ENCODE assay signal across 2 cellular contexts in genomic region chr6:14212020-14212419, GRCh38.
TF ChIP-seq lines count a peak whose summit lies in the region.

No MANE protein-coding gene starts in this region.

TF ChIP-seq in SK-N-SH, 30 proteins besides CTCF, POLR2A, EP300 and RAD21 (continued from another document):
- TF ChIP-seq, protein P1, sequence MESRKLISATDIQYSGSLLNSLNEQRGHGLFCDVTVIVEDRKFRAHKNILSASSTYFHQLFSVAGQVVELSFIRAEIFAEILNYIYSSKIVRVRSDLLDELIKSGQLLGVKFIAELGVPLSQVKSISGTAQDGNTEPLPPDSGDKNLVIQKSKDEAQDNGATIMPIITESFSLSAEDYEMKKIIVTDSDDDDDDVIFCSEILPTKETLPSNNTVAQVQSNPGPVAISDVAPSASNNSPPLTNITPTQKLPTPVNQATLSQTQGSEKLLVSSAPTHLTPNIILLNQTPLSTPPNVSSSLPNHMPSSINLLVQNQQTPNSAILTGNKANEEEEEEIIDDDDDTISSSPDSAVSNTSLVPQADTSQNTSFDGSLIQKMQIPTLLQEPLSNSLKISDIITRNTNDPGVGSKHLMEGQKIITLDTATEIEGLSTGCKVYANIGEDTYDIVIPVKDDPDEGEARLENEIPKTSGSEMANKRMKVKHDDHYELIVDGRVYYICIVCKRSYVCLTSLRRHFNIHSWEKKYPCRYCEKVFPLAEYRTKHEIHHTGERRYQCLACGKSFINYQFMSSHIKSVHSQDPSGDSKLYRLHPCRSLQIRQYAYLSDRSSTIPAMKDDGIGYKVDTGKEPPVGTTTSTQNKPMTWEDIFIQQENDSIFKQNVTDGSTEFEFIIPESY (IDR thresholded peaks at IDR 0.05; ENCODE audit: borderline replicate concordance, low read depth), result no peak
- TF ChIP-seq, protein P2, sequence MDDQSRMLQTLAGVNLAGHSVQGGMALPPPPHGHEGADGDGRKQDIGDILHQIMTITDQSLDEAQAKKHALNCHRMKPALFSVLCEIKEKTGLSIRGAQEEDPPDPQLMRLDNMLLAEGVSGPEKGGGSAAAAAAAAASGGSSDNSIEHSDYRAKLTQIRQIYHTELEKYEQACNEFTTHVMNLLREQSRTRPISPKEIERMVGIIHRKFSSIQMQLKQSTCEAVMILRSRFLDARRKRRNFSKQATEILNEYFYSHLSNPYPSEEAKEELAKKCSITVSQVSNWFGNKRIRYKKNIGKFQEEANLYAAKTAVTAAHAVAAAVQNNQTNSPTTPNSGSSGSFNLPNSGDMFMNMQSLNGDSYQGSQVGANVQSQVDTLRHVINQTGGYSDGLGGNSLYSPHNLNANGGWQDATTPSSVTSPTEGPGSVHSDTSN (IDR thresholded peaks at IDR 0.05), result no peak
- TF ChIP-seq RXRA (IDR thresholded peaks at IDR 0.05; ENCODE audit: borderline replicate concordance, low read depth), result no peak
- TF ChIP-seq FOXM1 (IDR thresholded peaks at IDR 0.05; ENCODE audit: low read depth), result no peak
- TF ChIP-seq FOSL2 (IDR thresholded peaks at IDR 0.05; ENCODE audit: borderline replicate concordance, low read depth), result no peak
- no peak for TF ChIP-seq MEF2A (IDR thresholded peaks at IDR 0.05; ENCODE audit: borderline replicate concordance, low read depth)
- no peak for TF ChIP-seq REST (IDR thresholded peaks at IDR 0.05; ENCODE audit: low read depth, low read length)
- TF ChIP-seq TCF12 (IDR thresholded peaks at IDR 0.05), result no peak
- TF ChIP-seq TEAD4 (IDR thresholded peaks at IDR 0.05; ENCODE audit: borderline replicate concordance, insufficient read depth), result no peak
- TF ChIP-seq JUND (IDR thresholded peaks at IDR 0.05), result no peak
- no peak for TF ChIP-seq NFIC (IDR thresholded peaks at IDR 0.05; ENCODE audit: borderline replicate concordance)

TF ChIP-seq in SK-N-SH treated with all-trans-retinoic acid at 6 μM for 48 hours, 23 proteins besides CTCF, POLR2A, EP300 and RAD21 (continued from another document):
- TF ChIP-seq, protein P3, sequence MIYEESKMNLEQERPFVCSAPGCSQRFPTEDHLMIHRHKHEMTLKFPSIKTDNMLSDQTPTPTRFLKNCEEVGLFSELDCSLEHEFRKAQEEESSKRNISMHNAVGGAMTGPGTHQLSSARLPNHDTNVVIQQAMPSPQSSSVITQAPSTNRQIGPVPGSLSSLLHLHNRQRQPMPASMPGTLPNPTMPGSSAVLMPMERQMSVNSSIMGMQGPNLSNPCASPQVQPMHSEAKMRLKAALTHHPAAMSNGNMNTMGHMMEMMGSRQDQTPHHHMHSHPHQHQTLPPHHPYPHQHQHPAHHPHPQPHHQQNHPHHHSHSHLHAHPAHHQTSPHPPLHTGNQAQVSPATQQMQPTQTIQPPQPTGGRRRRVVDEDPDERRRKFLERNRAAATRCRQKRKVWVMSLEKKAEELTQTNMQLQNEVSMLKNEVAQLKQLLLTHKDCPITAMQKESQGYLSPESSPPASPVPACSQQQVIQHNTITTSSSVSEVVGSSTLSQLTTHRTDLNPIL (CRISPR knock-in tag; IDR thresholded peaks at IDR 0.05; ENCODE audit: low read depth), result no peak
- TF ChIP-seq SNAI2 (CRISPR knock-in tag; IDR thresholded peaks at IDR 0.05) (no peak), ZFP3 (CRISPR knock-in tag; IDR thresholded peaks at IDR 0.05) (no peak), ZFP30 (CRISPR knock-in tag; IDR thresholded peaks at IDR 0.05) (no peak), ISL1 (CRISPR knock-in tag; IDR thresholded peaks at IDR 0.05) (no peak)
